1 cellular context compared by ENCODE assay signal in the genomic region with DNA sequence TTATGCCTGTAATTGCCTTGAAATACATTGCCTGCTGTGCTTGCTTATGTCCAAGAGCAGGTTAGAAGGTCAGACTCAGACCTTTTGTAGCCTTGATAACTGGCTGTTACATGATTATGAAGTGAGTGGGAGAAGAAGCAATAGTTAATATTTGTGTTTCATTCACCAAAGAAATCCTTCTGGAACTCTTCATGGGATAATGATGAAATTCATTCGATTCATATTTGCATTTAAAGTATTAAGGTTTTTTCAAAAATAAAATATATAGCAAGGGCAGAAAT.
TF ChIP-seq lines count a peak whose summit lies in the region.

No MANE protein-coding gene starts in this region.

TF ChIP-seq in SK-N-SH, 30 proteins besides CTCF, POLR2A, EP300 and RAD21 (continued from another document):
- TF ChIP-seq, protein P1, sequence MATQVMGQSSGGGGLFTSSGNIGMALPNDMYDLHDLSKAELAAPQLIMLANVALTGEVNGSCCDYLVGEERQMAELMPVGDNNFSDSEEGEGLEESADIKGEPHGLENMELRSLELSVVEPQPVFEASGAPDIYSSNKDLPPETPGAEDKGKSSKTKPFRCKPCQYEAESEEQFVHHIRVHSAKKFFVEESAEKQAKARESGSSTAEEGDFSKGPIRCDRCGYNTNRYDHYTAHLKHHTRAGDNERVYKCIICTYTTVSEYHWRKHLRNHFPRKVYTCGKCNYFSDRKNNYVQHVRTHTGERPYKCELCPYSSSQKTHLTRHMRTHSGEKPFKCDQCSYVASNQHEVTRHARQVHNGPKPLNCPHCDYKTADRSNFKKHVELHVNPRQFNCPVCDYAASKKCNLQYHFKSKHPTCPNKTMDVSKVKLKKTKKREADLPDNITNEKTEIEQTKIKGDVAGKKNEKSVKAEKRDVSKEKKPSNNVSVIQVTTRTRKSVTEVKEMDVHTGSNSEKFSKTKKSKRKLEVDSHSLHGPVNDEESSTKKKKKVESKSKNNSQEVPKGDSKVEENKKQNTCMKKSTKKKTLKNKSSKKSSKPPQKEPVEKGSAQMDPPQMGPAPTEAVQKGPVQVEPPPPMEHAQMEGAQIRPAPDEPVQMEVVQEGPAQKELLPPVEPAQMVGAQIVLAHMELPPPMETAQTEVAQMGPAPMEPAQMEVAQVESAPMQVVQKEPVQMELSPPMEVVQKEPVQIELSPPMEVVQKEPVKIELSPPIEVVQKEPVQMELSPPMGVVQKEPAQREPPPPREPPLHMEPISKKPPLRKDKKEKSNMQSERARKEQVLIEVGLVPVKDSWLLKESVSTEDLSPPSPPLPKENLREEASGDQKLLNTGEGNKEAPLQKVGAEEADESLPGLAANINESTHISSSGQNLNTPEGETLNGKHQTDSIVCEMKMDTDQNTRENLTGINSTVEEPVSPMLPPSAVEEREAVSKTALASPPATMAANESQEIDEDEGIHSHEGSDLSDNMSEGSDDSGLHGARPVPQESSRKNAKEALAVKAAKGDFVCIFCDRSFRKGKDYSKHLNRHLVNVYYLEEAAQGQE (IDR thresholded peaks at IDR 0.05; ENCODE audit: low read depth, low read length), result no peak
- TF ChIP-seq TCF12 (IDR thresholded peaks at IDR 0.05) (no peak), SMC3 (IDR thresholded peaks at IDR 0.05; ENCODE audit: low read depth, low read length) (no peak), GATA2 (CRISPR knock-in tag; IDR thresholded peaks at IDR 0.05) (no peak), RCOR1 (IDR thresholded peaks at IDR 0.05; ENCODE audit: low read length) (no peak)
- TF ChIP-seq, protein P2, sequence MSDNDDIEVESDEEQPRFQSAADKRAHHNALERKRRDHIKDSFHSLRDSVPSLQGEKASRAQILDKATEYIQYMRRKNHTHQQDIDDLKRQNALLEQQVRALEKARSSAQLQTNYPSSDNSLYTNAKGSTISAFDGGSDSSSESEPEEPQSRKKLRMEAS (IDR thresholded peaks at IDR 0.05; ENCODE audit: low read depth), result no peak
- TF ChIP-seq, protein P3, sequence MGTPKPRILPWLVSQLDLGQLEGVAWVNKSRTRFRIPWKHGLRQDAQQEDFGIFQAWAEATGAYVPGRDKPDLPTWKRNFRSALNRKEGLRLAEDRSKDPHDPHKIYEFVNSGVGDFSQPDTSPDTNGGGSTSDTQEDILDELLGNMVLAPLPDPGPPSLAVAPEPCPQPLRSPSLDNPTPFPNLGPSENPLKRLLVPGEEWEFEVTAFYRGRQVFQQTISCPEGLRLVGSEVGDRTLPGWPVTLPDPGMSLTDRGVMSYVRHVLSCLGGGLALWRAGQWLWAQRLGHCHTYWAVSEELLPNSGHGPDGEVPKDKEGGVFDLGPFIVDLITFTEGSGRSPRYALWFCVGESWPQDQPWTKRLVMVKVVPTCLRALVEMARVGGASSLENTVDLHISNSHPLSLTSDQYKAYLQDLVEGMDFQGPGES (IDR thresholded peaks at IDR 0.05; ENCODE audit: low read depth, low read length), result no peak
- TF ChIP-seq, protein P4, sequence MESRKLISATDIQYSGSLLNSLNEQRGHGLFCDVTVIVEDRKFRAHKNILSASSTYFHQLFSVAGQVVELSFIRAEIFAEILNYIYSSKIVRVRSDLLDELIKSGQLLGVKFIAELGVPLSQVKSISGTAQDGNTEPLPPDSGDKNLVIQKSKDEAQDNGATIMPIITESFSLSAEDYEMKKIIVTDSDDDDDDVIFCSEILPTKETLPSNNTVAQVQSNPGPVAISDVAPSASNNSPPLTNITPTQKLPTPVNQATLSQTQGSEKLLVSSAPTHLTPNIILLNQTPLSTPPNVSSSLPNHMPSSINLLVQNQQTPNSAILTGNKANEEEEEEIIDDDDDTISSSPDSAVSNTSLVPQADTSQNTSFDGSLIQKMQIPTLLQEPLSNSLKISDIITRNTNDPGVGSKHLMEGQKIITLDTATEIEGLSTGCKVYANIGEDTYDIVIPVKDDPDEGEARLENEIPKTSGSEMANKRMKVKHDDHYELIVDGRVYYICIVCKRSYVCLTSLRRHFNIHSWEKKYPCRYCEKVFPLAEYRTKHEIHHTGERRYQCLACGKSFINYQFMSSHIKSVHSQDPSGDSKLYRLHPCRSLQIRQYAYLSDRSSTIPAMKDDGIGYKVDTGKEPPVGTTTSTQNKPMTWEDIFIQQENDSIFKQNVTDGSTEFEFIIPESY (IDR thresholded peaks at IDR 0.05; ENCODE audit: borderline replicate concordance, low read depth), result no peak
